In the genomic region with DNA sequence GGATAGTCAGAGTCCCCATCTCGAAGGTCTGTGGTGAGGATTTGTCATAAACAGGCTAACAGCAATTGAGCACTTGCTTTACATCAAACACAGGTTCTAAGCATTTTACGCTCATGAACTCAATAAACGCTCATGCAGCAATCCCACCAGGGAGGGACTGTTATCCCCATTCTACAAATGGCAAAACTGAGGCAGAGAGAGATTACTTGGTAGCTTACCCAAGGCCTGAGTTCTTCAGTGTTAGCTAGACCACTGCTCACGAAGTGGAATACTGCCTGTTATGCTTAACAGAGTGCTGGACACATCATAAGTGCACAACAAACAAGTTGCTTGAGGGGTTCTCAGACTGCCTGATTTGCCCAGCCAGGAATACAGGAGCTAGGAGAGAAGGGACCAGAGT, we compare ENCODE assay signal across 26 cellular contexts. TPM values are rescaled to one million over a fixed set of nuclear protein-coding genes. Genes with fewer than 3 reads are reported as not detected.
"Had no signal": no experiment of that assay in that cellular context is flagged by ENCODE, and none has a peak within 500 bp of the region (broad histone marks: within the 10 kb centered on the region; RNA-seq: fewer than 3 reads in every experiment).

No MANE protein-coding gene starts in this region.

- H3K27ac Mint-ChIP-seq: activated B cell treated with CpG ODN at 0.5 μM for 24 hours; activated CD4-positive, alpha-beta memory T cell treated with anti-CD3 and anti-CD28 coated beads for 36 hours; activated naive CD8-positive, alpha-beta T cell treated with anti-CD3 and anti-CD28 coated beads for 36 hours; activated T-helper 17 cell treated with anti-CD3 and anti-CD28 coated beads, Interleukin-2, amount 50 U/mL, for 72 hours had no signal

- H3K36me3 ChIP-seq: cardiac muscle cell, right atrium auricular region, upper lobe of right lung had no signal

- H3K36me3 Mint-ChIP-seq: activated CD4-positive, alpha-beta memory T cell treated with anti-CD3 and anti-CD28 coated beads for 36 hours; activated naive CD8-positive, alpha-beta T cell treated with anti-CD3 and anti-CD28 coated beads for 36 hours; mesothelial cell of epicardium had no signal

- DNase-seq: activated B cell treated with CpG ODN at 0.5 μM for 24 hours; activated CD4-positive, alpha-beta memory T cell treated with anti-CD3 and anti-CD28 coated beads for 36 hours; activated CD4-positive, alpha-beta T cell treated with anti-CD3 and anti-CD28 coated beads for 4 hours; activated naive CD4-positive, alpha-beta T cell; activated naive CD8-positive, alpha-beta T cell treated with anti-CD3 and anti-CD28 coated beads for 36 hours; activated T-cell treated with anti-CD3 and anti-CD28 coated beads for 4 hours; amygdala; dermis blood vessel endothelial cell; effector memory CD4-positive, alpha-beta T cell; foreskin fibroblast; glutamatergic neuron; hypothalamus; occipital lobe; stimulated activated CD4-positive, alpha-beta T cell treated with anti-CD3 and anti-CD28 coated beads, Interleukin-2, amount 100 ng/mL, for 24 hours; stimulated activated naive CD8-positive, alpha-beta T cell treated with anti-CD3 and anti-CD28 coated beads, Interleukin-15, amount 100 ng/mL, for 72 hours; testis; upper lobe of right lung had no signal

- H3K9me3 Mint-ChIP-seq: activated B cell treated with CpG ODN at 0.5 μM for 24 hours had no signal

- H3K4me3 Mint-ChIP-seq: activated B cell treated with CpG ODN at 0.5 μM for 24 hours; activated CD4-positive, alpha-beta memory T cell treated with anti-CD3 and anti-CD28 coated beads for 36 hours; activated naive CD8-positive, alpha-beta T cell treated with anti-CD3 and anti-CD28 coated beads for 36 hours; activated T-helper 17 cell treated with anti-CD3 and anti-CD28 coated beads, Interleukin-2, amount 50 U/mL, for 72 hours; mesothelial cell of epicardium; stimulated activated naive CD8-positive, alpha-beta T cell treated with anti-CD3 and anti-CD28 coated beads, Interleukin-15, amount 100 ng/mL, for 72 hours had no signal

- H3K4me3 ChIP-seq: cardiac muscle cell, lung, right atrium auricular region, testis, upper lobe of right lung had no signal

- H3K9me3 ChIP-seq: right atrium auricular region, testis, upper lobe of right lung had no signal

- H3K27ac ChIP-seq: cardiac muscle cell, right atrium auricular region, testis, upper lobe of right lung had no signal

- H3K4me1 ChIP-seq: testis had no signal

- H3K27me3 ChIP-seq: right atrium auricular region, testis, upper lobe of right lung had no signal

- ATAC-seq: stimulated activated naive CD8-positive, alpha-beta T cell treated with anti-CD3 and anti-CD28 coated beads, Interleukin-15, amount 100 ng/mL, for 72 hours; upper lobe of right lung had no signal

- H3K4me1 Mint-ChIP-seq: activated B cell treated with CpG ODN at 0.5 μM for 24 hours; activated naive CD8-positive, alpha-beta T cell treated with anti-CD3 and anti-CD28 coated beads for 36 hours; activated T-helper 17 cell treated with anti-CD3 and anti-CD28 coated beads, Interleukin-2, amount 50 U/mL, for 72 hours; stimulated activated naive CD8-positive, alpha-beta T cell treated with anti-CD3 and anti-CD28 coated beads, Interleukin-15, amount 100 ng/mL, for 72 hours had no signal

RNA-seq across cellular contexts. Expression of a gene that starts 23.7 kb away (rescaled TPM):
- total RNA-seq: activated B cell treated with CpG ODN at 0.5 μM for 24 hours; activated CD4-positive, alpha-beta memory T cell treated with anti-CD3 and anti-CD28 coated beads for 36 hours; activated naive CD8-positive, alpha-beta T cell treated with anti-CD3 and anti-CD28 coated beads for 36 hours; activated T-helper 17 cell treated with anti-CD3 and anti-CD28 coated beads, Interleukin-2, amount 50 U/mL, for 72 hours; posterior vena cava; right atrium auricular region; skeletal muscle tissue; upper lobe of right lung had no signal
- polyA plus RNA-seq: keratinocyte, neural cell had no signal

RNA-seq across cellular contexts. Expression of a gene that starts 48.9 kb away (rescaled TPM):
- total RNA-seq: activated B cell treated with CpG ODN at 0.5 μM for 24 hours; activated naive CD8-positive, alpha-beta T cell treated with anti-CD3 and anti-CD28 coated beads for 36 hours had no signal
